ENCODE assay signal across 1 cellular context in genomic region chr6:167881327-167881726, GRCh38.
TF ChIP-seq lines count a peak whose summit lies in the region.

No MANE protein-coding gene starts in this region.

TF ChIP-seq in GM23338, 12 proteins besides CTCF, POLR2A, EP300 and RAD21:
- TF ChIP-seq, protein P1, sequence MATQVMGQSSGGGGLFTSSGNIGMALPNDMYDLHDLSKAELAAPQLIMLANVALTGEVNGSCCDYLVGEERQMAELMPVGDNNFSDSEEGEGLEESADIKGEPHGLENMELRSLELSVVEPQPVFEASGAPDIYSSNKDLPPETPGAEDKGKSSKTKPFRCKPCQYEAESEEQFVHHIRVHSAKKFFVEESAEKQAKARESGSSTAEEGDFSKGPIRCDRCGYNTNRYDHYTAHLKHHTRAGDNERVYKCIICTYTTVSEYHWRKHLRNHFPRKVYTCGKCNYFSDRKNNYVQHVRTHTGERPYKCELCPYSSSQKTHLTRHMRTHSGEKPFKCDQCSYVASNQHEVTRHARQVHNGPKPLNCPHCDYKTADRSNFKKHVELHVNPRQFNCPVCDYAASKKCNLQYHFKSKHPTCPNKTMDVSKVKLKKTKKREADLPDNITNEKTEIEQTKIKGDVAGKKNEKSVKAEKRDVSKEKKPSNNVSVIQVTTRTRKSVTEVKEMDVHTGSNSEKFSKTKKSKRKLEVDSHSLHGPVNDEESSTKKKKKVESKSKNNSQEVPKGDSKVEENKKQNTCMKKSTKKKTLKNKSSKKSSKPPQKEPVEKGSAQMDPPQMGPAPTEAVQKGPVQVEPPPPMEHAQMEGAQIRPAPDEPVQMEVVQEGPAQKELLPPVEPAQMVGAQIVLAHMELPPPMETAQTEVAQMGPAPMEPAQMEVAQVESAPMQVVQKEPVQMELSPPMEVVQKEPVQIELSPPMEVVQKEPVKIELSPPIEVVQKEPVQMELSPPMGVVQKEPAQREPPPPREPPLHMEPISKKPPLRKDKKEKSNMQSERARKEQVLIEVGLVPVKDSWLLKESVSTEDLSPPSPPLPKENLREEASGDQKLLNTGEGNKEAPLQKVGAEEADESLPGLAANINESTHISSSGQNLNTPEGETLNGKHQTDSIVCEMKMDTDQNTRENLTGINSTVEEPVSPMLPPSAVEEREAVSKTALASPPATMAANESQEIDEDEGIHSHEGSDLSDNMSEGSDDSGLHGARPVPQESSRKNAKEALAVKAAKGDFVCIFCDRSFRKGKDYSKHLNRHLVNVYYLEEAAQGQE (IDR thresholded peaks at IDR 0.05; ENCODE audit: unreplicated experiment) = no peak
- TF ChIP-seq ETS1 (IDR thresholded peaks at IDR 0.05) (no peak), ZNF331 (CRISPR knock-in tag; IDR thresholded peaks at IDR 0.05; ENCODE audit: low read depth) (no peak)
